ENCODE assay signal across 19 cellular contexts in genomic region chr2:30201990-30202389, GRCh38. TPM values are rescaled to one million over a fixed set of nuclear protein-coding genes. Genes with fewer than 3 reads are reported as not detected.
DNase-seq lines count a peak whose midpoint lies in the region; ATAC-seq and TF ChIP-seq lines count a peak whose summit lies in the region.
"Had no signal": no experiment of that assay in that cellular context is flagged by ENCODE, and none has a peak within 500 bp of the region (broad histone marks: within the 10 kb centered on the region; RNA-seq: fewer than 3 reads in every experiment).

No MANE protein-coding gene starts in this region.

- no peak for ATAC-seq in CD8-positive, alpha-beta T cell
- ATAC-seq: esophagus mucosa, T-helper 17 cell had no signal

- CTCF ChIA-PET in CD8-positive, alpha-beta T cell (lab: Charles Lee) = interaction anchor here (1.0 to 1.3 kb wide), 3 partner anchors 32 to 37 kb away, joined by 3 to 8 read pairs (median 3); no protein-coding TSS in a partner anchor

- no peaks in the 10 kb centered on the region for H3K27me3 Mint-ChIP-seq in CD8-positive, alpha-beta T cell (ENCODE audit: low read depth)
- H3K27me3 Mint-ChIP-seq: CD4-positive, alpha-beta memory T cell had no signal

- H3K36me3 ChIP-seq in transverse colon = no peaks in the 10 kb centered on the region
- H3K36me3 ChIP-seq in CD8-positive, alpha-beta T cell (ENCODE audit: insufficient read depth, low read length) = no peaks in the 10 kb centered on the region

- no peak overlapping the region for H3K27ac Mint-ChIP-seq in CD8-positive, alpha-beta T cell
- H3K27ac Mint-ChIP-seq: activated CD4-positive, alpha-beta T cell treated with anti-CD3 and anti-CD28 coated beads, Interleukin-2, amount 10 ng/mL, durations not matched to agents 7 days and 5 days; CD4-positive, alpha-beta memory T cell; IgD-negative memory B cell; progenitor cell of endocrine pancreas; T-helper 17 cell had no signal

- H3K4me3 ChIP-seq in foreskin fibroblast (ENCODE audit: low read depth in 1 of 2, low read length in 2 of 2) = no peak overlapping the region
- H3K4me3 ChIP-seq in transverse colon = no peak overlapping the region
- no peak overlapping the region for H3K4me3 ChIP-seq in CD8-positive, alpha-beta T cell (ENCODE audit: low read depth, low read length)

- H3K9me3 ChIP-seq in transverse colon = no peaks in the 10 kb centered on the region
- no peaks in the 10 kb centered on the region for H3K9me3 ChIP-seq in CD8-positive, alpha-beta T cell (ENCODE audit: low read length)

- peaks cover 0 to 10% (median 3%) of the 10 kb centered on the region in 4 donors for H3K4me1 ChIP-seq in transverse colon
- H3K4me1 ChIP-seq in CD8-positive, alpha-beta T cell (ENCODE audit: insufficient read depth, low read length) = no peaks in the 10 kb centered on the region

- TF ChIP-seq EP300 in transverse colon (IDR thresholded peaks at IDR 0.05; ENCODE audit: low read depth) = no peak

- no peaks in the 10 kb centered on the region for H3K36me3 Mint-ChIP-seq in CD8-positive, alpha-beta T cell
- H3K36me3 Mint-ChIP-seq: CD4-positive, alpha-beta memory T cell; IgD-negative memory B cell had no signal

- H3K4me3 Mint-ChIP-seq in CD8-positive, alpha-beta T cell = no peak overlapping the region
- H3K4me3 Mint-ChIP-seq: activated CD4-positive, alpha-beta T cell treated with anti-CD3 and anti-CD28 coated beads, Interleukin-2, amount 10 ng/mL, durations not matched to agents 7 days and 5 days; CD4-positive, alpha-beta memory T cell; IgD-negative memory B cell; T-helper 17 cell had no signal

- 36 to 53% methylated on average over 1 of the region's 1 CpG for WGBS in transverse colon (ENCODE audit: low coverage in 1 of 2), 2 donors

- TF ChIP-seq CTCF in foreskin fibroblast (IDR thresholded peaks at IDR 0.05; ENCODE audit: low read depth, low read length) (no peak), transverse colon (IDR thresholded peaks at IDR 0.05) (no peak)
- no peak for TF ChIP-seq CTCF in CD8-positive, alpha-beta T cell (IDR thresholded peaks at IDR 0.05)

- no peak for TF ChIP-seq POLR2A in transverse colon (IDR thresholded peaks at IDR 0.05)

- intact Hi-C loops in transverse colon (cut with DNase I; ENCODE audit: low total_unique reads) = no loop called here
- intact Hi-C loops in CD8-positive, alpha-beta T cell (cut with DNase I, micrococcal nuclease) = no loop called here

- peak overlapping the region in 3 of 4 donors; percentile 21 to 50 (median 22) for H3K27ac ChIP-seq in transverse colon
- no peak overlapping the region for H3K27ac ChIP-seq in CD8-positive, alpha-beta T cell (ENCODE audit: low read depth, low read length)

- H3K9me3 Mint-ChIP-seq in CD8-positive, alpha-beta T cell = no peaks in the 10 kb centered on the region
- H3K9me3 Mint-ChIP-seq: activated CD4-positive, alpha-beta T cell treated with anti-CD3 and anti-CD28 coated beads, Interleukin-2, amount 10 ng/mL, durations not matched to agents 7 days and 5 days; CD4-positive, alpha-beta memory T cell; IgD-negative memory B cell had no signal

- H3K4me1 Mint-ChIP-seq in CD8-positive, alpha-beta T cell (ENCODE audit: low read depth) = no peaks in the 10 kb centered on the region
- H3K4me1 Mint-ChIP-seq: activated CD4-positive, alpha-beta T cell treated with anti-CD3 and anti-CD28 coated beads, Interleukin-2, amount 10 ng/mL, durations not matched to agents 7 days and 5 days; CD4-positive, alpha-beta memory T cell; T-helper 17 cell had no signal

- POLR2A ChIA-PET in CD8-positive, alpha-beta T cell (lab: Charles Lee) = interaction anchor here (0.9 kb wide), 1 partner anchor 37 kb away, joined by 4 read pairs; no protein-coding TSS in a partner anchor

- peak; percentile 72 for DNase-seq in OCI-M1 (lab: John Stamatoyannopoulos, UW)
- DNase-seq in foreskin fibroblast = peak; percentile 17 to 36
- peak; percentile 40 for DNase-seq in midbrain (lab: John Stamatoyannopoulos, UW)
- DNase-seq in transverse colon = no peak
- DNase-seq in stimulated activated naive CD4-positive, alpha-beta T cell (lab: John Stamatoyannopoulos, UW) = no peak
- DNase-seq in NCI-H2227 treated with DMSO at 0.1 percent for 48 hours (lab: John Stamatoyannopoulos, UW) = no peak
- no peak for DNase-seq in CD8-positive, alpha-beta T cell
- DNase-seq in NCI-H1694 (lab: John Stamatoyannopoulos, UW) = no peak
- DNase-seq: activated CD4-positive, alpha-beta T cell treated with anti-CD3 and anti-CD28 coated beads, Interleukin-2, amount 10 ng/mL, durations not matched to agents 7 days and 5 days; activated T-cell treated with anti-CD3 and anti-CD28 coated beads, Interleukin-2, amount 50 U/mL, for 48 hours; CD4-positive, alpha-beta memory T cell; NCI-H1417; NCI-H510A treated with DMSO at 0.1 percent for 48 hours; stimulated activated CD4-positive, alpha-beta T cell treated with anti-CD3 and anti-CD28 coated beads, Interleukin-1b, Interleukin-23, amount 100 ng/mL, for 48 hours; stimulated activated CD8-positive, alpha-beta memory T cell treated with anti-CD3 and anti-CD28 coated beads, Interleukin-4, amount 100 ng/mL, for 48 hours; T-helper 17 cell had no signal

- H3K27me3 ChIP-seq in transverse colon = no peaks in the 10 kb centered on the region
- no peaks in the 10 kb centered on the region for H3K27me3 ChIP-seq in CD8-positive, alpha-beta T cell (ENCODE audit: insufficient read depth, low read length)

- in situ Hi-C loops in transverse colon (cut with MboI; ENCODE audit: low pct_ligation_motif_present in 1 of 4, low pct_unique_long_range_greater_than_20kb in 1 of 4, low sequenced_read_pairs in 3 of 4) = loop anchor here in 3 of 4 donors (5.0 to 25.0 kb wide), 3 partner anchors 503 to 960 kb away; no protein-coding TSS in a partner anchor

RNA-seq across cellular contexts. Expression of gene LBH, which starts 29.3 kb away (rescaled TPM):
- total RNA-seq in transverse colon = 10 to 100 TPM in 3 of 4 donors, 1 to 10 TPM in 1; 7.0 to 37.8 (median 16.3) TPM
- 100 to 1,000 TPM; 127 to 133 TPM for total RNA-seq in CD8-positive, alpha-beta T cell

RNA-seq across cellular contexts. Expression of gene YPEL5, which starts 55.2 kb away (rescaled TPM):
- total RNA-seq in transverse colon = 10 to 100 TPM; 42.8 to 88.1 (median 80.5) TPM
- total RNA-seq in CD8-positive, alpha-beta T cell = 1,000 to 10,000 TPM; 1,051 to 1,071 TPM

Comparison
In these comparisons a context has a peak if more than half of its experiments do, and no peak if none do; other contexts are left out.
1. DNase-seq: peak in OCI-M1 (single experiment), foreskin fibroblast (2 of 2) and midbrain (single experiment); none in transverse colon (single experiment), stimulated activated naive CD4-positive, alpha-beta T cell (0 of 6), NCI-H2227 treated with DMSO at 0.1 percent for 48 hours (single experiment), CD8-positive, alpha-beta T cell (0 of 7) and NCI-H1694 (single experiment).
2. RNA of gene YPEL5, which starts 55.2 kb away (total RNA-seq): 1,051 to 1,071 TPM in CD8-positive, alpha-beta T cell; 42.8 to 88.1 TPM in transverse colon; every median in the first group is over 10 times any median in the second.